In genomic region chr17:76716834-76717205, GRCh38 we compare ENCODE assay signal across 9 cellular contexts. TPM values are rescaled to one million over a fixed set of nuclear protein-coding genes. Genes with fewer than 3 reads are reported as not detected.
DNase-seq lines count a peak whose midpoint lies in the region; ATAC-seq and TF ChIP-seq lines count a peak whose summit lies in the region.
"Had no signal": no experiment of that assay in that cellular context is flagged by ENCODE, and none has a peak within 500 bp of the region (broad histone marks: within the 10 kb centered on the region; RNA-seq: fewer than 3 reads in every experiment).

No MANE protein-coding gene starts in this region.

- TF ChIP-seq POLR2A in vagina (IDR thresholded peaks at IDR 0.05): no peak

- H3K27ac Mint-ChIP-seq in T-helper 17 cell: peak overlapping the region; percentile 94

- no peaks in the 10 kb centered on the region for H3K9me3 ChIP-seq in T-helper 17 cell (ENCODE audit: control insufficient read depth, low read length, poor library complexity, severe bottlenecking)
- no peaks in the 10 kb centered on the region for H3K9me3 ChIP-seq in skeletal muscle tissue (ENCODE audit: control insufficient read depth in 3 of 3, low read length in 3 of 3)
- no peaks in the 10 kb centered on the region for H3K9me3 ChIP-seq in vagina

- DNase-seq in GM04503 (ENCODE audit: low read depth) (peak; percentile 81), T-helper 17 cell (no peak), fibroblast of gingiva (ENCODE audit: low read depth) (peak; percentile 92), NCI-H2081 (lab: John Stamatoyannopoulos, UW) (no peak), vagina (ENCODE audit: extremely low spot score in 2 of 2) (no peak), RPMI8226 (no peak)
- DNase-seq: NCI-H524 treated with DMSO at 0.1 percent for 48 hours had no signal

- ATAC-seq in T-helper 17 cell (no peak), HG03175 (IDR thresholded peaks at IDR 0.05; ENCODE audit: unreplicated experiment) (no peak)

- H3K36me3 Mint-ChIP-seq in T-helper 17 cell (ENCODE audit: low read depth): peaks cover 4% of the 10 kb centered on the region

- intact Hi-C loops in vagina (cut with DNase I): loop anchor here (10.0 kb wide), 1 partner anchor 182 kb away; the partner anchor contains the start of gene CYGB

- H3K27ac ChIP-seq in skeletal muscle tissue (ENCODE audit: low read depth, low read length) (peak overlapping the region; percentile 59), vagina (no peak overlapping the region)

- H3K4me3 Mint-ChIP-seq in T-helper 17 cell: no peak overlapping the region

- peaks cover 38% of the 10 kb centered on the region for H3K4me1 Mint-ChIP-seq in T-helper 17 cell

- peaks cover 5 to 20% (median 14%) of the 10 kb centered on the region in 3 donors for H3K4me1 ChIP-seq in skeletal muscle tissue (ENCODE audit: control insufficient read depth in 3 of 3, insufficient read depth in 3 of 3, low read length in 3 of 3)
- H3K4me1 ChIP-seq in vagina: peaks cover 15% of the 10 kb centered on the region

- H3K36me3 ChIP-seq in skeletal muscle tissue (ENCODE audit: control insufficient read depth in 3 of 3, insufficient read depth in 3 of 3, low read length in 3 of 3) (peaks cover 67 to 79% (median 75%) of the 10 kb centered on the region in 3 donors), vagina (peaks cover 0 to 64% of the 10 kb centered on the region in 2 donors)

- H3K9ac ChIP-seq in skeletal muscle tissue (ENCODE audit: low read depth in 1 of 3, low read length in 3 of 3): peak overlapping the region in 1 of 3 donors; percentile 27

- H3K27me3 ChIP-seq in skeletal muscle tissue (ENCODE audit: control insufficient read depth in 3 of 3, insufficient read depth in 3 of 3, low read length in 3 of 3) (no peaks in the 10 kb centered on the region), vagina (no peaks in the 10 kb centered on the region)

- H3K4me3 ChIP-seq in skeletal muscle tissue (ENCODE audit: low read length in 3 of 3) (no peak overlapping the region), vagina (no peak overlapping the region)

- TF ChIP-seq CTCF in vagina (IDR thresholded peaks at IDR 0.05): no peak

- no peaks in the 10 kb centered on the region for H3K27me3 Mint-ChIP-seq in T-helper 17 cell

RNA-seq across cellular contexts. Expression of gene MXRA7, which starts 6.1 kb away (rescaled TPM):
- total RNA-seq in T-helper 17 cell (1 to 10 TPM; 5.7 to 8.0 TPM), skeletal muscle tissue (75.7 TPM), vagina (114 TPM)

RNA-seq across cellular contexts. Expression of gene JMJD6, which starts 9.6 kb away (rescaled TPM):
- 100 to 1,000 TPM; 124 to 137 TPM for total RNA-seq in T-helper 17 cell
- total RNA-seq in skeletal muscle tissue: 6.8 TPM
- total RNA-seq in vagina: 28.0 TPM

RNA-seq across cellular contexts. Expression of gene METTL23, which starts 9.8 kb away (rescaled TPM):
- 10 to 100 TPM; 35.1 to 36.2 TPM for total RNA-seq in T-helper 17 cell
- total RNA-seq in skeletal muscle tissue: 19.3 TPM
- total RNA-seq in vagina: 20.9 TPM

RNA-seq across cellular contexts. Expression of gene SRSF2, which starts 20.3 kb away (rescaled TPM):
- total RNA-seq in T-helper 17 cell (100 to 1,000 TPM; 351 to 393 TPM), skeletal muscle tissue (52.2 TPM), vagina (413 TPM)

RNA-seq across cellular contexts. Expression of gene MFSD11, which starts 21.1 kb away (rescaled TPM):
- total RNA-seq in T-helper 17 cell (10 to 100 TPM; 29.4 to 36.7 TPM), skeletal muscle tissue (76.7 TPM), vagina (24.1 TPM)

Comparison
In these comparisons a context has a peak if more than half of its experiments do, and no peak if none do; other contexts are left out.
1. DNase-seq: peak in GM04503 (single experiment) and fibroblast of gingiva (single experiment); none in T-helper 17 cell (0 of 3), NCI-H2081 (0 of 2), vagina (0 of 2) and RPMI8226 (single experiment).